In the genomic region with DNA sequence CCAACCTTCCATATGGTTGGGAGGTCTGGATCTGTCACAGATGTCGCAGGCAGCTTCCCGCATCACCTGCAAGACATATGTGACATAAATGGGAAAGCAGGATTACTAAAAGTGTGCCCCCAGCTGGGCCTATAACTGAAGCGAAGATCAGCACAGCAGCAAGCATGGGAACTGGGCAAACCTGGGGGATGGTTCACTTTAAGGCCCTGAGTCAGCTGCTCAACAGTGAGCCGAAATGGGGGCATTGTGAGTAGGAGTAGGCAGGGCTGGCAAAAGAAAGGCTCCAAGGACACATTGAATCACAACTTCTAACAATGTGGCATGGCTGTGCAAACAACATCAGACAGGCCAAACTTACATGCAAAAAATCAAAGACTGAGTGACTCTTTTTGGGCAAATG, we compare ENCODE assay signal across 1 cellular context.
TF ChIP-seq lines count a peak whose summit lies in the region.

No MANE protein-coding gene starts in this region.

TF ChIP-seq in GM23338, 12 proteins besides CTCF, POLR2A, EP300 and RAD21 (continued from another document):
- TF ChIP-seq, protein P1, sequence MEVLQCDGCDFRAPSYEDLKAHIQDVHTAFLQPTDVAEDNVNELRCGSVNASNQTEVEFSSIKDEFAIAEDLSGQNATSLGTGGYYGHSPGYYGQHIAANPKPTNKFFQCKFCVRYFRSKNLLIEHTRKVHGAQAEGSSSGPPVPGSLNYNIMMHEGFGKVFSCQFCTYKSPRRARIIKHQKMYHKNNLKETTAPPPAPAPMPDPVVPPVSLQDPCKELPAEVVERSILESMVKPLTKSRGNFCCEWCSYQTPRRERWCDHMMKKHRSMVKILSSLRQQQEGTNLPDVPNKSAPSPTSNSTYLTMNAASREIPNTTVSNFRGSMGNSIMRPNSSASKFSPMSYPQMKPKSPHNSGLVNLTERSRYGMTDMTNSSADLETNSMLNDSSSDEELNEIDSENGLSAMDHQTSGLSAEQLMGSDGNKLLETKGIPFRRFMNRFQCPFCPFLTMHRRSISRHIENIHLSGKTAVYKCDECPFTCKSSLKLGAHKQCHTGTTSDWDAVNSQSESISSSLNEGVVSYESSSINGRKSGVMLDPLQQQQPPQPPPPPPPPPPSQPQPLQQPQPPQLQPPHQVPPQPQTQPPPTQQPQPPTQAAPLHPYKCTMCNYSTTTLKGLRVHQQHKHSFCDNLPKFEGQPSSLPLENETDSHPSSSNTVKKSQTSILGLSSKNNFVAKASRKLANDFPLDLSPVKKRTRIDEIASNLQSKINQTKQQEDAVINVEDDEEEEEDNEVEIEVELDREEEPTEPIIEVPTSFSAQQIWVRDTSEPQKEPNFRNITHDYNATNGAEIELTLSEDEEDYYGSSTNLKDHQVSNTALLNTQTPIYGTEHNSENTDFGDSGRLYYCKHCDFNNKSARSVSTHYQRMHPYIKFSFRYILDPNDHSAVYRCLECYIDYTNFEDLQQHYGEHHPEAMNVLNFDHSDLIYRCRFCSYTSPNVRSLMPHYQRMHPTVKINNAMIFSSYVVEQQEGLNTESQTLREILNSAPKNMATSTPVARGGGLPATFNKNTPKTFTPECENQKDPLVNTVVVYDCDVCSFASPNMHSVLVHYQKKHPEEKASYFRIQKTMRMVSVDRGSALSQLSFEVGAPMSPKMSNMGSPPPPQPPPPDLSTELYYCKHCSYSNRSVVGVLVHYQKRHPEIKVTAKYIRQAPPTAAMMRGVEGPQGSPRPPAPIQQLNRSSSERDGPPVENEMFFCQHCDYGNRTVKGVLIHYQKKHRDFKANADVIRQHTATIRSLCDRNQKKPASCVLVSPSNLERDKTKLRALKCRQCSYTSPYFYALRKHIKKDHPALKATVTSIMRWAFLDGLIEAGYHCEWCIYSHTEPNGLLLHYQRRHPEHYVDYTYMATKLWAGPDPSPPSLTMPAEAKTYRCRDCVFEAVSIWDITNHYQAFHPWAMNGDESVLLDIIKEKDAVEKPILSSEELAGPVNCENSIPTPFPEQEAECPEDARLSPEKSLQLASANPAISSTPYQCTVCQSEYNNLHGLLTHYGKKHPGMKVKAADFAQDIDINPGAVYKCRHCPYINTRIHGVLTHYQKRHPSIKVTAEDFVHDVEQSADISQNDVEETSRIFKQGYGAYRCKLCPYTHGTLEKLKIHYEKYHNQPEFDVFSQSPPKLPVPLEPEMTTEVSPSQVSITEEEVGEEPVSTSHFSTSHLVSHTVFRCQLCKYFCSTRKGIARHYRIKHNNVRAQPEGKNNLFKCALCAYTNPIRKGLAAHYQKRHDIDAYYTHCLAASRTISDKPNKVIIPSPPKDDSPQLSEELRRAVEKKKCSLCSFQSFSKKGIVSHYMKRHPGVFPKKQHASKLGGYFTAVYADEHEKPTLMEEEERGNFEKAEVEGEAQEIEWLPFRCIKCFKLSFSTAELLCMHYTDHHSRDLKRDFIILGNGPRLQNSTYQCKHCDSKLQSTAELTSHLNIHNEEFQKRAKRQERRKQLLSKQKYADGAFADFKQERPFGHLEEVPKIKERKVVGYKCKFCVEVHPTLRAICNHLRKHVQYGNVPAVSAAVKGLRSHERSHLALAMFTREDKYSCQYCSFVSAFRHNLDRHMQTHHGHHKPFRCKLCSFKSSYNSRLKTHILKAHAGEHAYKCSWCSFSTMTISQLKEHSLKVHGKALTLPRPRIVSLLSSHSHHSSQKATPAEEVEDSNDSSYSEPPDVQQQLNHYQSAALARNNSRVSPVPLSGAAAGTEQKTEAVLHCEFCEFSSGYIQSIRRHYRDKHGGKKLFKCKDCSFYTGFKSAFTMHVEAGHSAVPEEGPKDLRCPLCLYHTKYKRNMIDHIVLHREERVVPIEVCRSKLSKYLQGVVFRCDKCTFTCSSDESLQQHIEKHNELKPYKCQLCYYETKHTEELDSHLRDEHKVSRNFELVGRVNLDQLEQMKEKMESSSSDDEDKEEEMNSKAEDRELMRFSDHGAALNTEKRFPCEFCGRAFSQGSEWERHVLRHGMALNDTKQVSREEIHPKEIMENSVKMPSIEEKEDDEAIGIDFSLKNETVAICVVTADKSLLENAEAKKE (CRISPR knock-in tag; IDR thresholded peaks at IDR 0.05), result no peak
- TF ChIP-seq, protein P2, sequence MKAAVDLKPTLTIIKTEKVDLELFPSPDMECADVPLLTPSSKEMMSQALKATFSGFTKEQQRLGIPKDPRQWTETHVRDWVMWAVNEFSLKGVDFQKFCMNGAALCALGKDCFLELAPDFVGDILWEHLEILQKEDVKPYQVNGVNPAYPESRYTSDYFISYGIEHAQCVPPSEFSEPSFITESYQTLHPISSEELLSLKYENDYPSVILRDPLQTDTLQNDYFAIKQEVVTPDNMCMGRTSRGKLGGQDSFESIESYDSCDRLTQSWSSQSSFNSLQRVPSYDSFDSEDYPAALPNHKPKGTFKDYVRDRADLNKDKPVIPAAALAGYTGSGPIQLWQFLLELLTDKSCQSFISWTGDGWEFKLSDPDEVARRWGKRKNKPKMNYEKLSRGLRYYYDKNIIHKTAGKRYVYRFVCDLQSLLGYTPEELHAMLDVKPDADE (IDR thresholded peaks at IDR 0.05), result no peak
- TF ChIP-seq ZNF331 (CRISPR knock-in tag; IDR thresholded peaks at IDR 0.05; ENCODE audit: low read depth), result no peak
- TF ChIP-seq CREB1 (CRISPR knock-in tag; IDR thresholded peaks at IDR 0.05; ENCODE audit: low read depth), result no peak
- TF ChIP-seq EZH2phosphoT487 (IDR thresholded peaks at IDR 0.05; ENCODE audit: unreplicated experiment), result no peak
- no peak for TF ChIP-seq NANOG (IDR thresholded peaks at IDR 0.05; ENCODE audit: borderline replicate concordance)
